ENCODE assay signal across 8 cellular contexts in genomic region chr16:48556913-48557351, GRCh38.
A peak's percentile ranks its signal among the peaks of the same experiment; 100 is the strongest.
DNase-seq lines count a peak whose midpoint lies in the region; ATAC-seq and TF ChIP-seq lines count a peak whose summit lies in the region.

No MANE protein-coding gene starts in this region.

- TF ChIP-seq CTCF in fibroblast of pulmonary artery (IDR thresholded peaks at IDR 0.05; ENCODE audit: low read length, missing control alignments), result no peak

- DNase-seq in HCEC 1CT (peak; percentile 80), RKO (ENCODE audit: low spot score) (peak; percentile 68), fibroblast of pulmonary artery (ENCODE audit: low read depth) (peak; percentile 62), GDM1 (lab: John Stamatoyannopoulos, UW) (no peak), amniotic stem cell (lab: John Stamatoyannopoulos, UW) (no peak), NCI-H748 treated with DMSO at 0.1 percent for 48 hours (lab: John Stamatoyannopoulos, UW) (no peak), DMS53 treated with DMSO at 0.1 percent for 48 hours (lab: John Stamatoyannopoulos, UW; ENCODE audit: unreplicated experiment) (no peak)

- no peak for TF ChIP-seq POLR2A in GM18505 (IDR thresholded peaks at IDR 0.05; ENCODE audit: borderline replicate concordance, extremely low read depth, insufficient read depth, insufficient read length)

- H3K4me3 ChIP-seq in fibroblast of pulmonary artery (replicated peaks; ENCODE audit: low read depth, low read length), result no peak overlapping the region

- ATAC-seq in GM18505 (IDR thresholded peaks at IDR 0.05; ENCODE audit: unreplicated experiment), result peak; percentile 81

Comparison
In these comparisons a context has a peak if more than half of its experiments do, and no peak if none do; other contexts are left out.
1. DNase-seq: peak in HCEC 1CT (single experiment), RKO (single experiment) and fibroblast of pulmonary artery (single experiment); none in GDM1 (single experiment), amniotic stem cell (single experiment), NCI-H748 treated with DMSO at 0.1 percent for 48 hours (single experiment) and DMS53 treated with DMSO at 0.1 percent for 48 hours (single experiment).